In genomic region chr7:29234438-29234837, GRCh38 we compare ENCODE assay signal across 19 cellular contexts. TPM values are rescaled to one million over a fixed set of nuclear protein-coding genes. Genes with fewer than 3 reads are reported as not detected.
DNase-seq lines count a peak whose midpoint lies in the region; ATAC-seq lines count a peak whose summit lies in the region.
"Had no signal": no experiment of that assay in that cellular context is flagged by ENCODE, and none has a peak within 500 bp of the region (broad histone marks: within the 10 kb centered on the region; RNA-seq: fewer than 3 reads in every experiment).

No MANE protein-coding gene starts in this region.

- H3K9ac ChIP-seq in Karpas-422 (ENCODE audit: low read length), result no peak overlapping the region
- H3K9ac ChIP-seq: BLaER1 had no signal

- H3K4me3 Mint-ChIP-seq in activated CD8-positive, alpha-beta memory T cell treated with anti-CD3 and anti-CD28 coated beads, Interleukin-2, amount 10 ng/mL, durations not matched to agents 7 days and 5 days, result no peak overlapping the region
- no peak overlapping the region for H3K4me3 Mint-ChIP-seq in activated T-helper 17 cell treated with anti-CD3 and anti-CD28 coated beads, Interleukin-2, amount 50 U/mL, for 72 hours
- no peak overlapping the region for H3K4me3 Mint-ChIP-seq in stimulated activated memory B cell treated with anti-CD40 and anti-IgM and Interleukin-4, amounts not matched to agents 10 μg/mL and 1 μg/mL and 100 μg/mL, for 72 hours
- H3K4me3 Mint-ChIP-seq: CD4-positive, CD25-positive, alpha-beta regulatory T cell had no signal

- H3K36me3 ChIP-seq in Karpas-422 (ENCODE audit: insufficient read depth, low read length), result no peaks in the 10 kb centered on the region
- H3K36me3 ChIP-seq: BLaER1, MG63 had no signal

- no peaks in the 10 kb centered on the region for H3K27me3 Mint-ChIP-seq in activated CD8-positive, alpha-beta memory T cell treated with anti-CD3 and anti-CD28 coated beads, Interleukin-2, amount 10 ng/mL, durations not matched to agents 7 days and 5 days
- peaks cover 12% of the 10 kb centered on the region for H3K27me3 Mint-ChIP-seq in activated T-helper 17 cell treated with anti-CD3 and anti-CD28 coated beads, Interleukin-2, amount 50 U/mL, for 72 hours
- peaks cover 8% of the 10 kb centered on the region for H3K27me3 Mint-ChIP-seq in stimulated activated memory B cell treated with anti-CD40 and anti-IgM and Interleukin-4, amounts not matched to agents 10 μg/mL and 1 μg/mL and 100 μg/mL, for 72 hours

- H3K27ac ChIP-seq in Karpas-422 (ENCODE audit: low read length), result no peak overlapping the region
- H3K27ac ChIP-seq: BLaER1 had no signal

- no peaks in the 10 kb centered on the region for H3K9me2 ChIP-seq in Karpas-422 (replicated peaks; ENCODE audit: insufficient read depth, low read length)

- peaks cover 15% of the 10 kb centered on the region for H3K4me1 Mint-ChIP-seq in activated CD8-positive, alpha-beta memory T cell treated with anti-CD3 and anti-CD28 coated beads, Interleukin-2, amount 10 ng/mL, durations not matched to agents 7 days and 5 days
- H3K4me1 Mint-ChIP-seq in activated T-helper 17 cell treated with anti-CD3 and anti-CD28 coated beads, Interleukin-2, amount 50 U/mL, for 72 hours, result no peaks in the 10 kb centered on the region
- H3K4me1 Mint-ChIP-seq in stimulated activated memory B cell treated with anti-CD40 and anti-IgM and Interleukin-4, amounts not matched to agents 10 μg/mL and 1 μg/mL and 100 μg/mL, for 72 hours, result no peaks in the 10 kb centered on the region
- H3K4me1 Mint-ChIP-seq: CD4-positive, CD25-positive, alpha-beta regulatory T cell had no signal

- H3K4me1 ChIP-seq in Karpas-422 (ENCODE audit: low read length), result peaks cover 19% of the 10 kb centered on the region
- H3K4me1 ChIP-seq: BLaER1 had no signal

- H3K4me3 ChIP-seq in Karpas-422 (ENCODE audit: low read length), result no peak overlapping the region
- H3K4me3 ChIP-seq: BLaER1, K562, MG63 had no signal

- H3K4me2 ChIP-seq in Karpas-422 (ENCODE audit: low read depth, low read length, poor library complexity, severe bottlenecking), result no peak overlapping the region
- H3K4me2 ChIP-seq: BLaER1 had no signal

- CTCF ChIA-PET in activated CD8-positive, alpha-beta memory T cell treated with anti-CD3 and anti-CD28 coated beads, Interleukin-2, amount 10 ng/mL, durations not matched to agents 7 days and 5 days (lab: Charles Lee), result no interaction called here

- H2AFZ ChIP-seq in Karpas-422 (ENCODE audit: low read length), result no peak overlapping the region

- DNase-seq in activated CD8-positive, alpha-beta memory T cell treated with anti-CD3 and anti-CD28 coated beads, Interleukin-2, amount 10 ng/mL, durations not matched to agents 7 days and 5 days, result no peak
- DNase-seq in activated CD8-positive, alpha-beta memory T cell treated with anti-CD3 and anti-CD28 coated beads for 24 hours, result no peak
- peak; percentile 56 for DNase-seq in COLO829 (ENCODE audit: low spot score)
- DNase-seq in Karpas-422, result no peak
- DNase-seq in activated CD4-positive, CD25-positive, alpha-beta regulatory T cell (lab: John Stamatoyannopoulos, UW), result no peak
- DNase-seq: CD4-positive, CD25-positive, alpha-beta regulatory T cell; MG63; NCI-H1105 treated with DMSO at 0.1 percent for 48 hours; NCI-H146; NCI-H1930; NCI-H2107; NCI-H524; NCI-H748 treated with DMSO at 0.1 percent for 48 hours; PC-3 had no signal

- peak; percentile 51 for ATAC-seq in activated CD8-positive, alpha-beta memory T cell treated with anti-CD3 and anti-CD28 coated beads, Interleukin-2, amount 10 ng/mL, durations not matched to agents 7 days and 5 days
- peak; percentile 52 for ATAC-seq in activated T-helper 17 cell treated with anti-CD3 and anti-CD28 coated beads, Interleukin-2, amount 50 U/mL, for 72 hours (replicated peaks)
- ATAC-seq in stimulated activated memory B cell treated with anti-CD40 and anti-IgM and Interleukin-4, amounts not matched to agents 10 μg/mL and 1 μg/mL and 100 μg/mL, for 72 hours, result peak; percentile 56
- ATAC-seq: K562, PC-3 had no signal

- no peaks in the 10 kb centered on the region for H3K27me3 ChIP-seq in Karpas-422 (ENCODE audit: low read length)
- H3K27me3 ChIP-seq: BLaER1, MG63 had no signal

- no peaks in the 10 kb centered on the region for H3K9me3 ChIP-seq in Karpas-422 (ENCODE audit: low read length)
- H3K9me3 ChIP-seq: BLaER1, MG63 had no signal

- peaks cover 4% of the 10 kb centered on the region for H3K36me3 Mint-ChIP-seq in activated CD8-positive, alpha-beta memory T cell treated with anti-CD3 and anti-CD28 coated beads, Interleukin-2, amount 10 ng/mL, durations not matched to agents 7 days and 5 days
- H3K36me3 Mint-ChIP-seq in activated T-helper 17 cell treated with anti-CD3 and anti-CD28 coated beads, Interleukin-2, amount 50 U/mL, for 72 hours (ENCODE audit: low read depth), result no peaks in the 10 kb centered on the region
- H3K36me3 Mint-ChIP-seq in stimulated activated memory B cell treated with anti-CD40 and anti-IgM and Interleukin-4, amounts not matched to agents 10 μg/mL and 1 μg/mL and 100 μg/mL, for 72 hours, result no peaks in the 10 kb centered on the region
- H3K36me3 Mint-ChIP-seq: CD4-positive, CD25-positive, alpha-beta regulatory T cell had no signal

- H4K20me1 ChIP-seq in Karpas-422 (ENCODE audit: insufficient read depth, low read depth, low read length), result no peaks in the 10 kb centered on the region
- H4K20me1 ChIP-seq: BLaER1 had no signal

- no peaks in the 10 kb centered on the region for H3K9me3 Mint-ChIP-seq in activated CD8-positive, alpha-beta memory T cell treated with anti-CD3 and anti-CD28 coated beads, Interleukin-2, amount 10 ng/mL, durations not matched to agents 7 days and 5 days (ENCODE audit: low read depth)
- H3K9me3 Mint-ChIP-seq in activated T-helper 17 cell treated with anti-CD3 and anti-CD28 coated beads, Interleukin-2, amount 50 U/mL, for 72 hours, result no peaks in the 10 kb centered on the region
- no peaks in the 10 kb centered on the region for H3K9me3 Mint-ChIP-seq in stimulated activated memory B cell treated with anti-CD40 and anti-IgM and Interleukin-4, amounts not matched to agents 10 μg/mL and 1 μg/mL and 100 μg/mL, for 72 hours

- H3K27ac Mint-ChIP-seq in activated CD8-positive, alpha-beta memory T cell treated with anti-CD3 and anti-CD28 coated beads, Interleukin-2, amount 10 ng/mL, durations not matched to agents 7 days and 5 days, result no peak overlapping the region
- no peak overlapping the region for H3K27ac Mint-ChIP-seq in activated T-helper 17 cell treated with anti-CD3 and anti-CD28 coated beads, Interleukin-2, amount 50 U/mL, for 72 hours
- no peak overlapping the region for H3K27ac Mint-ChIP-seq in stimulated activated memory B cell treated with anti-CD40 and anti-IgM and Interleukin-4, amounts not matched to agents 10 μg/mL and 1 μg/mL and 100 μg/mL, for 72 hours
- H3K27ac Mint-ChIP-seq: CD4-positive, CD25-positive, alpha-beta regulatory T cell had no signal

- H3K79me2 ChIP-seq in Karpas-422 (ENCODE audit: low read length), result no peaks in the 10 kb centered on the region

RNA-seq across cellular contexts. Expression of gene CHN2, which starts 39.9 kb away (rescaled TPM):
- total RNA-seq in activated CD8-positive, alpha-beta memory T cell treated with anti-CD3 and anti-CD28 coated beads, Interleukin-2, amount 10 ng/mL, durations not matched to agents 7 days and 5 days, result 10 to 100 TPM; 10.1 to 12.6 TPM
- total RNA-seq in activated T-helper 17 cell treated with anti-CD3 and anti-CD28 coated beads, Interleukin-2, amount 50 U/mL, for 72 hours, result under 1 TPM in 1 of 2 donors, not detected in 1; 0.85 TPM
- 3.3 and 9.1 TPM in 2 replicates for total RNA-seq in Karpas-422 (2014; rRNA removed; shearing (Covaris generic); ENCODE audit: low replicate concordance)
- total RNA-seq: LHCN-M2 had no signal
